16 cellular contexts compared by ENCODE assay signal in the genomic region with DNA sequence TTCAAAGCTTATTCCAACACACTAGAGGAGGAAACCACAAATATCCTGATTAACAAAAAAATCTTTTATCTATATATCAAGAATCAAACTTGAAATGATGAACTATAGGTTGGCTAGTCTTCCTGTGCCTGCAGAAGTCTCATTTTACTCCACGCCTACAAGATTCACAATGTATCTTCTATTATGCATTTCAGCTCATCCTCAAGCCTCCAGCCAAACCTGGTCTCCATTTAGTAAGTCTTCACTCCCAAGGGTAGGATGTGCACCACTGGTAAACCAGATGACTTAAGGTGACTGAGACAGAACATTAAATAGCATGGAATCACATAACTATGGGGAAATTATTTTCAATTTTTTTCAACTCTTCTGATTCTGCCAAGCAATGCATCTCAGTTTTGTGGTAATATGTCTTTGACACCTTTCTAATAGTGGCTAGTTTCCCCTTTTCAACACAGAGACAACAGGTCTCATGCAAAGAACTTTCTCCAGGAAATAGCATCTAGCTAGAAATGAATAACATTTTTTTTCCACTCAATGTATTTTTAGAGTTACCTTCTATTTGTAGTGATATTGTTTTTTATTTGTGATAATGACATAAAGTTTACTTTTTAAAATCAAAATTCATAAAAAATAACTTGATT.
DNase-seq lines count a peak whose midpoint lies in the region; ATAC-seq and TF ChIP-seq lines count a peak whose summit lies in the region.
"Had no signal": no experiment of that assay in that cellular context is flagged by ENCODE, and none has a peak within 500 bp of the region (broad histone marks: within the 10 kb centered on the region; RNA-seq: fewer than 3 reads in every experiment).

No MANE protein-coding gene starts in this region.

- no peak for TF ChIP-seq CTCF in GM10248 (IDR thresholded peaks at IDR 0.05; ENCODE audit: control extremely low read depth, extremely low read depth, low read depth, missing control alignments)

- DNase-seq in GM10248 (ENCODE audit: extremely low spot score) (peak; percentile 19), ACHN (no peak), pons (ENCODE audit: low spot score) (no peak), NOMO-1 treated with dmso at 0.1 percent for 144 hours (lab: John Stamatoyannopoulos, UW; ENCODE audit: unreplicated experiment) (no peak)
- DNase-seq: activated CD4-positive, alpha-beta T cell treated with anti-CD3 and anti-CD28 coated beads for 1 hour; brain microvascular endothelial cell; effector memory CD4-positive, alpha-beta T cell; IMR-90; NCI-H1092; NCI-H446 treated with DMSO at 0.1 percent for 48 hours; occipital lobe; PC-3 had no signal

- CTCF ChIA-PET in GM10248 (lab: Yijun Ruan, JAX) = interaction anchor here (0.7 to 5.6 kb wide), 3 partner anchors 12 to 46 kb away, joined by 3 to 26 read pairs (median 7); no protein-coding TSS in a partner anchor

- in situ Hi-C loops in ACHN (cut with HindIII; ENCODE audit: low pct_ligation_motif_present, low pct_unique_long_range_greater_than_20kb, low sequenced_read_pairs) = no loop called here

- POLR2A ChIA-PET in GM10248 (lab: Yijun Ruan, JAX) = interaction anchor here (1.0 kb wide), 1 partner anchor 848 kb away, joined by 3 read pairs; no protein-coding TSS in a partner anchor

- ATAC-seq in GM18867 (IDR thresholded peaks at IDR 0.05; ENCODE audit: unreplicated experiment) = peak; percentile 87
- peak; percentile 58 for ATAC-seq in GM21723 (IDR thresholded peaks at IDR 0.05; ENCODE audit: unreplicated experiment)
- ATAC-seq in HG03460 (IDR thresholded peaks at IDR 0.05; ENCODE audit: unreplicated experiment) = peak; percentile 61
- no peak for ATAC-seq in SK-N-SH treated with all-trans-retinoic acid at 6 μM for 48 hours
- ATAC-seq: PC-3 had no signal

TF ChIP-seq in SK-N-SH treated with all-trans-retinoic acid at 6 μM for 48 hours, 23 proteins besides CTCF, POLR2A, EP300 and RAD21:
- TF ChIP-seq TOX (CRISPR knock-in tag; IDR thresholded peaks at IDR 0.05; ENCODE audit: borderline replicate concordance) (no peak), RARB (CRISPR knock-in tag; IDR thresholded peaks at IDR 0.05) (no peak), ZC3H10 (CRISPR knock-in tag; IDR thresholded peaks at IDR 0.05) (no peak), OSR1 (CRISPR knock-in tag; IDR thresholded peaks at IDR 0.05) (no peak), ARNTL (CRISPR knock-in tag; IDR thresholded peaks at IDR 0.05; ENCODE audit: borderline replicate concordance, low read depth) (no peak), ZNF565 (CRISPR knock-in tag; conservative IDR thresholded peaks at IDR 0.05; ENCODE audit: low read depth) (no peak), ZFP3 (CRISPR knock-in tag; IDR thresholded peaks at IDR 0.05) (no peak), SNAI2 (CRISPR knock-in tag; IDR thresholded peaks at IDR 0.05) (no peak), GLIS3 (CRISPR knock-in tag; IDR thresholded peaks at IDR 0.05) (no peak), ISL1 (CRISPR knock-in tag; IDR thresholded peaks at IDR 0.05) (no peak), TCF4 (CRISPR knock-in tag; IDR thresholded peaks at IDR 0.05; ENCODE audit: borderline replicate concordance) (no peak), ESRRG (CRISPR knock-in tag; IDR thresholded peaks at IDR 0.05) (no peak), ZNF8 (CRISPR knock-in tag; IDR thresholded peaks at IDR 0.05) (no peak), ZFP30 (CRISPR knock-in tag; IDR thresholded peaks at IDR 0.05) (no peak)
- TF ChIP-seq, protein P1, sequence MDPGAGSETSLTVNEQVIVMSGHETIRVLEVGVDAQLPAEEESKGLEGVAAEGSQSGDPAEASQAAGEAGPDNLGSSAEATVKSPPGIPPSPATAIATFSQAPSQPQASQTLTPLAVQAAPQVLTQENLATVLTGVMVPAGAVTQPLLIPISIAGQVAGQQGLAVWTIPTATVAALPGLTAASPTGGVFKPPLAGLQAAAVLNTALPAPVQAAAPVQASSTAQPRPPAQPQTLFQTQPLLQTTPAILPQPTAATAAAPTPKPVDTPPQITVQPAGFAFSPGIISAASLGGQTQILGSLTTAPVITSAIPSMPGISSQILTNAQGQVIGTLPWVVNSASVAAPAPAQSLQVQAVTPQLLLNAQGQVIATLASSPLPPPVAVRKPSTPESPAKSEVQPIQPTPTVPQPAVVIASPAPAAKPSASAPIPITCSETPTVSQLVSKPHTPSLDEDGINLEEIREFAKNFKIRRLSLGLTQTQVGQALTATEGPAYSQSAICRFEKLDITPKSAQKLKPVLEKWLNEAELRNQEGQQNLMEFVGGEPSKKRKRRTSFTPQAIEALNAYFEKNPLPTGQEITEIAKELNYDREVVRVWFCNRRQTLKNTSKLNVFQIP (CRISPR knock-in tag; IDR thresholded peaks at IDR 0.05; ENCODE audit: borderline replicate concordance, low read depth) = no peak
- TF ChIP-seq, protein P2, sequence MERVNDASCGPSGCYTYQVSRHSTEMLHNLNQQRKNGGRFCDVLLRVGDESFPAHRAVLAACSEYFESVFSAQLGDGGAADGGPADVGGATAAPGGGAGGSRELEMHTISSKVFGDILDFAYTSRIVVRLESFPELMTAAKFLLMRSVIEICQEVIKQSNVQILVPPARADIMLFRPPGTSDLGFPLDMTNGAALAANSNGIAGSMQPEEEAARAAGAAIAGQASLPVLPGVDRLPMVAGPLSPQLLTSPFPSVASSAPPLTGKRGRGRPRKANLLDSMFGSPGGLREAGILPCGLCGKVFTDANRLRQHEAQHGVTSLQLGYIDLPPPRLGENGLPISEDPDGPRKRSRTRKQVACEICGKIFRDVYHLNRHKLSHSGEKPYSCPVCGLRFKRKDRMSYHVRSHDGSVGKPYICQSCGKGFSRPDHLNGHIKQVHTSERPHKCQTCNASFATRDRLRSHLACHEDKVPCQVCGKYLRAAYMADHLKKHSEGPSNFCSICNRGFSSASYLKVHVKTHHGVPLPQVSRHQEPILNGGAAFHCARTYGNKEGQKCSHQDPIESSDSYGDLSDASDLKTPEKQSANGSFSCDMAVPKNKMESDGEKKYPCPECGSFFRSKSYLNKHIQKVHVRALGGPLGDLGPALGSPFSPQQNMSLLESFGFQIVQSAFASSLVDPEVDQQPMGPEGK (CRISPR knock-in tag; IDR thresholded peaks at IDR 0.05; ENCODE audit: borderline replicate concordance) = no peak
- TF ChIP-seq, protein P3, sequence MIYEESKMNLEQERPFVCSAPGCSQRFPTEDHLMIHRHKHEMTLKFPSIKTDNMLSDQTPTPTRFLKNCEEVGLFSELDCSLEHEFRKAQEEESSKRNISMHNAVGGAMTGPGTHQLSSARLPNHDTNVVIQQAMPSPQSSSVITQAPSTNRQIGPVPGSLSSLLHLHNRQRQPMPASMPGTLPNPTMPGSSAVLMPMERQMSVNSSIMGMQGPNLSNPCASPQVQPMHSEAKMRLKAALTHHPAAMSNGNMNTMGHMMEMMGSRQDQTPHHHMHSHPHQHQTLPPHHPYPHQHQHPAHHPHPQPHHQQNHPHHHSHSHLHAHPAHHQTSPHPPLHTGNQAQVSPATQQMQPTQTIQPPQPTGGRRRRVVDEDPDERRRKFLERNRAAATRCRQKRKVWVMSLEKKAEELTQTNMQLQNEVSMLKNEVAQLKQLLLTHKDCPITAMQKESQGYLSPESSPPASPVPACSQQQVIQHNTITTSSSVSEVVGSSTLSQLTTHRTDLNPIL (CRISPR knock-in tag; IDR thresholded peaks at IDR 0.05; ENCODE audit: low read depth) = no peak
